Comparison of ENCODE assay signal across 7 cellular contexts in genomic region chr5:131382407-131383395, GRCh38.
DNase-seq lines count a peak whose midpoint lies in the region; ATAC-seq and TF ChIP-seq lines count a peak whose summit lies in the region.

No MANE protein-coding gene starts in this region.

- peaks cover 50% of the 10 kb centered on the region for H3K36me3 Mint-ChIP-seq in activated CD4-positive, alpha-beta memory T cell treated with anti-CD3 and anti-CD28 coated beads, Interleukin-2, amount 10 ng/mL, durations not matched to agents 7 days and 5 days (ENCODE audit: low read depth)

- ATAC-seq in GM19351 (IDR thresholded peaks at IDR 0.05; ENCODE audit: unreplicated experiment) (peak; percentile 70), HG03196 (IDR thresholded peaks at IDR 0.05; ENCODE audit: unreplicated experiment) (peak; percentile 63), gastrocnemius medialis (peak in 1 of 2 donors; percentile 43)

- peak overlapping the region; percentile 94 for H3K27ac Mint-ChIP-seq in activated CD4-positive, alpha-beta memory T cell treated with anti-CD3 and anti-CD28 coated beads, Interleukin-2, amount 10 ng/mL, durations not matched to agents 7 days and 5 days

- no peak for TF ChIP-seq POLR2A in gastrocnemius medialis (IDR thresholded peaks at IDR 0.05)

- intact Hi-C loops in gastrocnemius medialis (cut with DNase I; ENCODE audit: low total_unique reads): no loop called here

- peaks cover 23% of the 10 kb centered on the region for H3K36me3 ChIP-seq in DOHH2 (ENCODE audit: control insufficient read depth, low read length)
- H3K36me3 ChIP-seq in gastrocnemius medialis: no peaks in the 10 kb centered on the region

- H3K9me3 Mint-ChIP-seq in activated CD4-positive, alpha-beta memory T cell treated with anti-CD3 and anti-CD28 coated beads, Interleukin-2, amount 10 ng/mL, durations not matched to agents 7 days and 5 days: no peaks in the 10 kb centered on the region

- peaks cover 90% of the 10 kb centered on the region for H3K4me1 Mint-ChIP-seq in activated CD4-positive, alpha-beta memory T cell treated with anti-CD3 and anti-CD28 coated beads, Interleukin-2, amount 10 ng/mL, durations not matched to agents 7 days and 5 days

- H3K27me3 ChIP-seq in DOHH2 (ENCODE audit: control insufficient read depth, low read length) (no peaks in the 10 kb centered on the region), gastrocnemius medialis (no peaks in the 10 kb centered on the region)

- H3K4me1 ChIP-seq in DOHH2 (ENCODE audit: control insufficient read depth, low read length) (peaks cover 66% of the 10 kb centered on the region), gastrocnemius medialis (peaks cover 4 to 14% of the 10 kb centered on the region in 2 donors)

- H3K27ac ChIP-seq in DOHH2 (ENCODE audit: low read depth, low read length): peak overlapping the region; percentile 42
- no peak overlapping the region for H3K27ac ChIP-seq in gastrocnemius medialis

- no peaks in the 10 kb centered on the region for H3K27me3 Mint-ChIP-seq in activated CD4-positive, alpha-beta memory T cell treated with anti-CD3 and anti-CD28 coated beads, Interleukin-2, amount 10 ng/mL, durations not matched to agents 7 days and 5 days

- peaks cover 17% of the 10 kb centered on the region for H3F3A ChIP-seq in DOHH2 (ENCODE audit: control insufficient read depth, insufficient read depth)

- H3K4me3 Mint-ChIP-seq in activated CD4-positive, alpha-beta memory T cell treated with anti-CD3 and anti-CD28 coated beads, Interleukin-2, amount 10 ng/mL, durations not matched to agents 7 days and 5 days: peak overlapping the region; percentile 53

- DNase-seq in NCI-H526 (lab: John Stamatoyannopoulos, UW) (peak; percentile 38 to 50), foreskin melanocyte (peak; percentile 36), gastrocnemius medialis (no peak)
- DNase-seq in activated CD4-positive, alpha-beta memory T cell treated with anti-CD3 and anti-CD28 coated beads, Interleukin-2, amount 10 ng/mL, durations not matched to agents 7 days and 5 days: peak; percentile 59

- no peak overlapping the region for H3K4me3 ChIP-seq in DOHH2 (ENCODE audit: low read length)
- no peak overlapping the region for H3K4me3 ChIP-seq in gastrocnemius medialis

- H4K20me1 ChIP-seq in DOHH2 (ENCODE audit: control insufficient read depth, insufficient read depth, low read depth, low read length): no peaks in the 10 kb centered on the region

- CTCF ChIA-PET in activated CD4-positive, alpha-beta memory T cell treated with anti-CD3 and anti-CD28 coated beads, Interleukin-2, amount 10 ng/mL, durations not matched to agents 7 days and 5 days (lab: Charles Lee): interaction anchor here (0.7 to 7.4 kb wide), 32 partner anchors 8 to 226 kb away, joined by 3 to 88 read pairs (median 5); partner anchors contain the start of genes CDC42SE2 and HINT1

- H3K9me3 ChIP-seq in DOHH2 (ENCODE audit: control insufficient read depth, insufficient read depth, low read length) (no peaks in the 10 kb centered on the region), gastrocnemius medialis (no peaks in the 10 kb centered on the region)

- H3K79me2 ChIP-seq in DOHH2 (ENCODE audit: control insufficient read depth, low read length): peaks cover 44% of the 10 kb centered on the region

- POLR2A ChIA-PET in activated CD4-positive, alpha-beta memory T cell treated with anti-CD3 and anti-CD28 coated beads, Interleukin-2, amount 10 ng/mL, durations not matched to agents 7 days and 5 days (lab: Charles Lee): interaction anchor here (0.7 to 14.7 kb wide), 23 partner anchors 8 to 219 kb away, joined by 3 to 234 read pairs (median 6); partner anchors contain the start of genes CDC42SE2 and HINT1

- H3K4me2 ChIP-seq in DOHH2 (ENCODE audit: low read length): peak overlapping the region; percentile 41; the same call in 1 of the 2 replicates

- TF ChIP-seq CTCF in DOHH2 (IDR thresholded peaks at IDR 0.05; ENCODE audit: low read depth, low read length, poor library complexity, severe bottlenecking) (peak; percentile 83), gastrocnemius medialis (IDR thresholded peaks at IDR 0.05 in 4 of 5, conservative IDR thresholded peaks at IDR 0.05 in 1 of 5) (peak in 3 of 5 experiments; percentile 17 to 31 (median 26))

- H3K9me2 ChIP-seq in DOHH2 (replicated peaks; ENCODE audit: control insufficient read depth, low read length): no peaks in the 10 kb centered on the region

- in situ Hi-C loops in gastrocnemius medialis (cut with MboI; ENCODE audit: low sequenced_read_pairs in 4 of 4): no loop called here

Comparison
In these comparisons a context has a peak if more than half of its experiments do, and no peak if none do; other contexts are left out.
1. DNase-seq: peak in NCI-H526 (2 of 2), activated CD4-positive, alpha-beta memory T cell treated with anti-CD3 and anti-CD28 coated beads, Interleukin-2, amount 10 ng/mL, durations not matched to agents 7 days and 5 days (single experiment) and foreskin melanocyte (single experiment); none in gastrocnemius medialis (0 of 2).